ENCODE assay signal across 20 cellular contexts in the genomic region with DNA sequence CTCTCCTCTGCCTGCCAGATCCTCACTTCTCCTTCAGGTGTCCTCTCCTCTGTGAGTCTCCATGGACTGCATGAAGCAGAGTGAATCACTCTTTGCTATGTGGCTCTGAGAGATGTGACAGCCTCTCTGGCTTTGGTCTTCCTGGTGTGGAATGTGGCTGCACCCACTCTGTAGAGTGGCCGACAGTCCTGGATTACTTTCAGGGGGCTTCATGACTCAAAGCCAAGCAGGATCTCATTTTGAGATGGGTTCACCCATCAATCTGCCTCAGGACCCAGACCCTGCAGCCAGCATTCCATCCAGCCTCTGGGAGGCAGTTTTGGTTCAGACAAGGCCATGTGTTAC.
DNase-seq lines count a peak whose midpoint lies in the region; ATAC-seq and TF ChIP-seq lines count a peak whose summit lies in the region.
"Had no signal": no experiment of that assay in that cellular context is flagged by ENCODE, and none has a peak within 500 bp of the region (broad histone marks: within the 10 kb centered on the region; RNA-seq: fewer than 3 reads in every experiment).

No MANE protein-coding gene starts in this region.

- H3K4me1 ChIP-seq in HCT116 (ENCODE audit: control insufficient read depth in 1 of 2, insufficient read depth in 2 of 2, low read length in 2 of 2) (no peaks in the 10 kb centered on the region), GM23248 (ENCODE audit: insufficient read depth) (no peaks in the 10 kb centered on the region)

- H3K4me2 ChIP-seq in HCT116 (ENCODE audit: low read length) (no peak overlapping the region), GM23248 (ENCODE audit: unreplicated experiment) (no peak overlapping the region)
- H3K4me2 ChIP-seq: GM23338 had no signal

- RAD21 ChIA-PET in HCT116 (lab: Charles Lee; ENCODE audit: low non-redundant PET in 1 of 2, low total read pairs in 2 of 2, uncharacterized antibody in 2 of 2, unreplicated experiment in 2 of 2) = no interaction called here

- H3K9me3 ChIP-seq in HCT116 (ENCODE audit: control insufficient read depth in 1 of 2, insufficient read depth in 1 of 2, low read depth in 1 of 2, low read length in 2 of 2) (no peaks in the 10 kb centered on the region), GM23248 (ENCODE audit: low read depth) (no peaks in the 10 kb centered on the region)

- in situ Hi-C loops in GM23248 (cut with MboI) = no loop called here

- H3K4me3 Mint-ChIP-seq in osteocyte (ENCODE audit: unreplicated experiment) = no peak overlapping the region
- H3K4me3 Mint-ChIP-seq: B cell; CD4-positive, alpha-beta T cell; GM23338; HFFc6 had no signal

- H3F3A ChIP-seq in GM23248 (ENCODE audit: insufficient read depth) = no peaks in the 10 kb centered on the region

- peaks cover 3% of the 10 kb centered on the region for H3K9me3 Mint-ChIP-seq in osteocyte (ENCODE audit: unreplicated experiment)
- H3K9me3 Mint-ChIP-seq: GM23338 had no signal

- WGBS in GM23248 (ENCODE audit: low coverage in 1 of 2, low lambda C conversion rate in 2 of 2, missing lambda C conversion rate in 2 of 2), 2 experiments = 63 to 67% methylated on average over 1 of the region's 1 CpG

- intact Hi-C loops in HCT116 (cut with micrococcal nuclease) = no loop called here

- BruUV-seq in HCT116 (replicated peaks; lab: Mats Ljungman, UMichigan) = no TSS peak

- H3K27ac ChIP-seq in HCT116 (ENCODE audit: low read depth, low read length) = no peak overlapping the region
- no peak overlapping the region for H3K27ac ChIP-seq in GM23248

- H3K4me3 ChIP-seq in HCT116 (replicated peaks in 1 of 2; ENCODE audit: low read depth in 1 of 2, low read length in 2 of 2) = no peak overlapping the region
- H3K4me3 ChIP-seq in GM23248 = no peak overlapping the region
- H3K4me3 ChIP-seq: GM23338 had no signal

- H3K27me3 Mint-ChIP-seq in osteocyte (ENCODE audit: unreplicated experiment) = peaks cover 16% of the 10 kb centered on the region

- H3K79me2 ChIP-seq in HCT116 (ENCODE audit: insufficient read depth, low read length) (no peaks in the 10 kb centered on the region), GM23248 (ENCODE audit: insufficient read depth) (no peaks in the 10 kb centered on the region)

- H3K36me3 ChIP-seq in HCT116 (ENCODE audit: control insufficient read depth in 1 of 2, insufficient read depth in 2 of 2, low read length in 2 of 2) (no peaks in the 10 kb centered on the region), GM23248 (ENCODE audit: low read depth) (no peaks in the 10 kb centered on the region)

- H3K36me3 Mint-ChIP-seq in osteocyte (ENCODE audit: unreplicated experiment) = no peaks in the 10 kb centered on the region

- H3K4me1 Mint-ChIP-seq in osteocyte (ENCODE audit: unreplicated experiment) = peaks cover 7% of the 10 kb centered on the region
- H3K4me1 Mint-ChIP-seq: B cell had no signal

- TF ChIP-seq CTCF in HCT116 (IDR thresholded peaks at IDR 0.05 in 2 of 3, conservative IDR thresholded peaks at IDR 0.05 in 1 of 3; ENCODE audit: borderline replicate concordance in 1 of 3, insufficient read depth in 1 of 3, low read depth in 2 of 3, low read length in 2 of 3) (no peak), osteocyte (IDR thresholded peaks at IDR 0.05) (no peak)

- DNase-seq in AG20443 (ENCODE audit: low spot score) = peak; percentile 4
- no peak for DNase-seq in HCT116 (ENCODE audit: low read depth, low spot score)
- peak; percentile 44 for DNase-seq in osteocyte (ENCODE audit: extremely low spot score, unreplicated experiment)
- no peak for DNase-seq in erythroblast (lab: John Stamatoyannopoulos, UW)
- DNase-seq in KG1 (lab: John Stamatoyannopoulos, UW) = no peak
- DNase-seq in GM23248 = no peak
- DNase-seq: Calu3; CD4-positive, alpha-beta T cell; DMS79 treated with DMSO at 0.1 percent for 48 hours; GF-D8; HFFc6; KBM-7; NCI-H1694; NCI-H446; SHP77 treated with DMSO at 0.1 percent for 48 hours had no signal

- H3K9ac ChIP-seq in HCT116 (ENCODE audit: low read length) (no peak overlapping the region), GM23248 (no peak overlapping the region)

- POLR2A ChIA-PET in HCT116 (lab: Charles Lee) = no interaction called here

- H3K27me3 ChIP-seq in HCT116 (ENCODE audit: insufficient read depth, low read length) = no peaks in the 10 kb centered on the region
- H3K27me3 ChIP-seq in GM23248 (replicated peaks; ENCODE audit: insufficient read depth) = no peaks in the 10 kb centered on the region

- H3K27ac Mint-ChIP-seq in osteocyte (ENCODE audit: unreplicated experiment) = no peak overlapping the region
- H3K27ac Mint-ChIP-seq: B cell; CD4-positive, alpha-beta T cell; GM23338; HFFc6 had no signal

- H2AFZ ChIP-seq in HCT116 (ENCODE audit: low read depth, low read length, poor library complexity, severe bottlenecking) (no peak overlapping the region), GM23248 (no peak overlapping the region)
- H2AFZ ChIP-seq: GM23338 had no signal

- no peak for ATAC-seq in HCT116
- peak; percentile 24 for ATAC-seq in esophagus mucosa
- ATAC-seq in HG02610 (IDR thresholded peaks at IDR 0.05; ENCODE audit: unreplicated experiment) = no peak
- ATAC-seq: Panc1 had no signal

- H4K20me1 ChIP-seq in HCT116 (ENCODE audit: insufficient read depth) (no peaks in the 10 kb centered on the region), GM23248 (ENCODE audit: insufficient read depth) (no peaks in the 10 kb centered on the region)

- peak; percentile 12; the same call in 1 of the 2 replicates for TF ChIP-seq RAD21 in HCT116 (IDR thresholded peaks at IDR 0.05; ENCODE audit: low read depth)

- no peaks in the 10 kb centered on the region for H3K9me2 ChIP-seq in HCT116 (ENCODE audit: insufficient read depth)
- H3K9me2 ChIP-seq in GM23248 (ENCODE audit: insufficient read depth) = no peaks in the 10 kb centered on the region

- CTCF ChIA-PET in HCT116 (lab: Charles Lee) = no interaction called here

- TF ChIP-seq POLR2A in HCT116 (IDR thresholded peaks at IDR 0.05; ENCODE audit: borderline replicate concordance, extremely low read depth, insufficient read depth, insufficient read length) = no peak
- no peak for TF ChIP-seq POLR2A in erythroblast (IDR thresholded peaks at IDR 0.05; ENCODE audit: low read length)

TF ChIP-seq in HCT116, 20 proteins besides CTCF, POLR2A, EP300 and RAD21:
- no peak for TF ChIP-seq JUND (IDR thresholded peaks at IDR 0.05)
- no peak for TF ChIP-seq SP1 (IDR thresholded peaks at IDR 0.05; ENCODE audit: low read depth)
- TF ChIP-seq POLR2AphosphoS5 (IDR thresholded peaks at IDR 0.05; ENCODE audit: low read depth, low read length) = no peak
- no peak for TF ChIP-seq YY1 (IDR thresholded peaks at IDR 0.05; ENCODE audit: extremely low read depth, insufficient replicate concordance, low read depth, low read length)
- TF ChIP-seq CEBPB (IDR thresholded peaks at IDR 0.05; ENCODE audit: low read depth) = no peak
- TF ChIP-seq CBX3 (IDR thresholded peaks at IDR 0.05; ENCODE audit: low read depth) = no peak
- TF ChIP-seq, protein P1, sequence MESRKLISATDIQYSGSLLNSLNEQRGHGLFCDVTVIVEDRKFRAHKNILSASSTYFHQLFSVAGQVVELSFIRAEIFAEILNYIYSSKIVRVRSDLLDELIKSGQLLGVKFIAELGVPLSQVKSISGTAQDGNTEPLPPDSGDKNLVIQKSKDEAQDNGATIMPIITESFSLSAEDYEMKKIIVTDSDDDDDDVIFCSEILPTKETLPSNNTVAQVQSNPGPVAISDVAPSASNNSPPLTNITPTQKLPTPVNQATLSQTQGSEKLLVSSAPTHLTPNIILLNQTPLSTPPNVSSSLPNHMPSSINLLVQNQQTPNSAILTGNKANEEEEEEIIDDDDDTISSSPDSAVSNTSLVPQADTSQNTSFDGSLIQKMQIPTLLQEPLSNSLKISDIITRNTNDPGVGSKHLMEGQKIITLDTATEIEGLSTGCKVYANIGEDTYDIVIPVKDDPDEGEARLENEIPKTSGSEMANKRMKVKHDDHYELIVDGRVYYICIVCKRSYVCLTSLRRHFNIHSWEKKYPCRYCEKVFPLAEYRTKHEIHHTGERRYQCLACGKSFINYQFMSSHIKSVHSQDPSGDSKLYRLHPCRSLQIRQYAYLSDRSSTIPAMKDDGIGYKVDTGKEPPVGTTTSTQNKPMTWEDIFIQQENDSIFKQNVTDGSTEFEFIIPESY (IDR thresholded peaks at IDR 0.05; ENCODE audit: extremely low read depth, insufficient replicate concordance, low read length) = no peak

Comparison
In these comparisons a context has a peak if more than half of its experiments do, and no peak if none do; other contexts are left out.
1. DNase-seq: peak in AG20443 (single experiment) and osteocyte (single experiment); none in HCT116 (single experiment), erythroblast (0 of 2), KG1 (single experiment) and GM23248 (single experiment).